10 cellular contexts compared by ENCODE assay signal in the genomic region with DNA sequence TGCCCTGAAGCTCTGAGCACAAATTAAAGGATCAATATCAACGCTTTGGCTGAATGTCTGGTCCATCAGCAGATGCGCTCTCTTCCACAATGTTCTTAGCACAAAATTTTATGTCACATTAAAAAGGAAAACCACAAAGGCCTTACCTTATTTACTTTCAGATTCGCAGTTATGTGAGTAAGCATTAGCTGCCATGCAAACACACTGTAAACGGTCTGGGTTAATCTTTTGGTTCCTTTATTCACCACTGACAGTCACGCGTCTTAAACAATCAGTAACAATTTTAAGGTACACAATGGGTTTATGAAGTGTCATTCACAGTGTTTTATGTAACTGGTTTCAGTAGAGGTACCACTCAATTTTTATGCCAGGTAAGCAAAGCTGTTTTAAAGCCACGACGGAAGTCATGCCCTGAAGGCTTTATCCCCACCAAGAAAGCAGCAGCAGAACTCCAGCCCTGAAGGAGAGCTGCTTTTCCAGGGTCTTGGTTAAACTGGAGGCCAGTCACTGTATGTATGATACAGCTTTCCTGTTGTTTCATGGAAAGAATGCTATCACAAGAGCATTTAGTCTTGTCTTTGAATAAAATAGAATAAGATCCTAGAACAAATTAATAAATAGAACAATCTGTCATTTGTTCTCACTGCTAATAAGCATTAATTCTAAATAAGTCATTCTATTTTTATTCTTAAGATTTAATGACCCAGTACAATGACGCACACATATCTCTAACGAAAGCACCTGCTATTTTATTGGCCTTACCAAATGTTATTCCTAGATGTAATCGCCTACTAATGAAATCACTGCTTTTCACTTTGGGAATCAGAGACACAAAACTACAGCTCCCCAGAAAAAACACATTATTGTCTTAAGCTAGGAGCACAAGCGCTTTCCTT.
DNase-seq lines count a peak whose midpoint lies in the region; ATAC-seq and TF ChIP-seq lines count a peak whose summit lies in the region.
"Had no signal": no experiment of that assay in that cellular context is flagged by ENCODE, and none has a peak within 500 bp of the region (broad histone marks: within the 10 kb centered on the region; RNA-seq: fewer than 3 reads in every experiment).

No MANE protein-coding gene starts in this region.

- no peaks in the 10 kb centered on the region for H3K9me3 ChIP-seq in mucosa of descending colon
- no peaks in the 10 kb centered on the region for H3K9me3 ChIP-seq in SK-N-SH

- no peaks in the 10 kb centered on the region for H3K9me2 ChIP-seq in SK-N-SH

- no peak for TF ChIP-seq RAD21 in SK-N-SH (IDR thresholded peaks at IDR 0.05; ENCODE audit: low read length)

- H3K9ac ChIP-seq in SK-N-SH: no peak overlapping the region
- H3K9ac ChIP-seq: neural progenitor cell had no signal

- no peak for TF ChIP-seq EP300 in SK-N-SH (IDR thresholded peaks at IDR 0.05; ENCODE audit: borderline replicate concordance in 1 of 2, low read depth in 1 of 2, low read length in 1 of 2)

- TF ChIP-seq CTCF in mucosa of descending colon (IDR thresholded peaks at IDR 0.05) (no peak), SK-N-SH (IDR thresholded peaks at IDR 0.05) (no peak)

- CTCF ChIA-PET in SK-N-SH (lab: Yijun Ruan, JAX): interaction anchor here (1.1 kb wide), 1 partner anchor 12 kb away, joined by 4 read pairs; no protein-coding TSS in a partner anchor

- no peaks in the 10 kb centered on the region for H3K36me3 ChIP-seq in mucosa of descending colon (ENCODE audit: low read depth)
- H3K36me3 ChIP-seq in SK-N-SH (replicated peaks in 1 of 2; ENCODE audit: control insufficient read depth in 1 of 2, insufficient read depth in 2 of 2, low read length in 1 of 2): peaks cover 0 to 7% of the 10 kb centered on the region in 2 experiments
- H3K36me3 ChIP-seq: neural progenitor cell had no signal

- DNase-seq in NCI-H1105 treated with DMSO at 0.1 percent for 48 hours (lab: John Stamatoyannopoulos, UW): peak; percentile 13
- no peak for DNase-seq in NCI-H1105 (lab: John Stamatoyannopoulos, UW)
- peak; percentile 46 for DNase-seq in NCI-H526 treated with DMSO at 0.1 percent for 48 hours (lab: John Stamatoyannopoulos, UW)
- no peak for DNase-seq in mucosa of descending colon
- DNase-seq in SIG-M5 (lab: John Stamatoyannopoulos, UW): no peak
- no peak for DNase-seq in SK-N-SH
- DNase-seq in activated T-cell treated with anti-CD3 and anti-CD28 coated beads, Interleukin-2, amount 50 U/mL, for 1 hour: no peak

- H3K4me1 ChIP-seq in mucosa of descending colon (ENCODE audit: low read depth) (peaks cover 3% of the 10 kb centered on the region), SK-N-SH (ENCODE audit: control insufficient read depth in 1 of 2, insufficient read depth in 2 of 2, low read depth in 1 of 2, low read length in 1 of 2) (no peaks in the 10 kb centered on the region; a peak in 2 of 4 replicates)

- H3K4me2 ChIP-seq in SK-N-SH: no peak overlapping the region
- H3K4me2 ChIP-seq: neural progenitor cell had no signal

- H2AFZ ChIP-seq in SK-N-SH (ENCODE audit: low read depth): no peak overlapping the region
- H2AFZ ChIP-seq: neural progenitor cell had no signal

- H3K4me3 ChIP-seq in mucosa of descending colon: no peak overlapping the region
- H3K4me3 ChIP-seq in SK-N-SH (ENCODE audit: low read depth in 2 of 2, low read length in 1 of 2): no peak overlapping the region
- H3K4me3 ChIP-seq: neural progenitor cell had no signal

- H3K79me2 ChIP-seq in SK-N-SH (ENCODE audit: insufficient read depth): no peaks in the 10 kb centered on the region

- POLR2A ChIA-PET in SK-N-SH (lab: Yijun Ruan, JAX): no interaction called here

- intact Hi-C loops in mucosa of descending colon (cut with DNase I, micrococcal nuclease): no loop called here

- H3K27me3 ChIP-seq in SK-N-SH (ENCODE audit: insufficient read depth): no peaks in the 10 kb centered on the region
- H3K27me3 ChIP-seq: neural progenitor cell had no signal

- H3K27ac ChIP-seq in SK-N-SH (ENCODE audit: low read depth in 2 of 2, low read length in 1 of 2): peak overlapping the region in 1 of 2 experiments; percentile 9; a peak in 1 of 4 replicates
- H3K27ac ChIP-seq: 22Rv1, neural progenitor cell had no signal

- no peaks in the 10 kb centered on the region for H3F3A ChIP-seq in SK-N-SH (replicated peaks; ENCODE audit: insufficient read depth)

- WGBS in SK-N-SH (ENCODE audit: low lambda C conversion rate): 85% methylated on average over 12 of the region's 12 CpGs

- no peaks in the 10 kb centered on the region for H4K20me1 ChIP-seq in SK-N-SH (ENCODE audit: insufficient read depth)

- peak; percentile 66 for ATAC-seq in HG03135 (IDR thresholded peaks at IDR 0.05; ENCODE audit: unreplicated experiment)
- ATAC-seq in mucosa of descending colon: peak; percentile 62

TF ChIP-seq in SK-N-SH, 30 proteins besides CTCF, POLR2A, EP300 and RAD21 (continues in another document):
- TF ChIP-seq, protein P1, sequence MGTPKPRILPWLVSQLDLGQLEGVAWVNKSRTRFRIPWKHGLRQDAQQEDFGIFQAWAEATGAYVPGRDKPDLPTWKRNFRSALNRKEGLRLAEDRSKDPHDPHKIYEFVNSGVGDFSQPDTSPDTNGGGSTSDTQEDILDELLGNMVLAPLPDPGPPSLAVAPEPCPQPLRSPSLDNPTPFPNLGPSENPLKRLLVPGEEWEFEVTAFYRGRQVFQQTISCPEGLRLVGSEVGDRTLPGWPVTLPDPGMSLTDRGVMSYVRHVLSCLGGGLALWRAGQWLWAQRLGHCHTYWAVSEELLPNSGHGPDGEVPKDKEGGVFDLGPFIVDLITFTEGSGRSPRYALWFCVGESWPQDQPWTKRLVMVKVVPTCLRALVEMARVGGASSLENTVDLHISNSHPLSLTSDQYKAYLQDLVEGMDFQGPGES (IDR thresholded peaks at IDR 0.05; ENCODE audit: low read depth, low read length): no peak
- TF ChIP-seq SMC3 (IDR thresholded peaks at IDR 0.05; ENCODE audit: low read depth, low read length) (no peak), ELF1 (IDR thresholded peaks at IDR 0.05) (no peak), EZH2phosphoT487 (IDR thresholded peaks at IDR 0.05; ENCODE audit: borderline replicate concordance, low read depth) (no peak), FOXM1 (IDR thresholded peaks at IDR 0.05; ENCODE audit: low read depth) (no peak), YY1 (IDR thresholded peaks at IDR 0.05; ENCODE audit: low read depth) (no peak), TAF1 (IDR thresholded peaks at IDR 0.05; ENCODE audit: borderline replicate concordance, low read depth, low read length) (no peak), RXRA (IDR thresholded peaks at IDR 0.05; ENCODE audit: borderline replicate concordance, low read depth) (no peak), TEAD4 (IDR thresholded peaks at IDR 0.05; ENCODE audit: borderline replicate concordance, insufficient read depth) (no peak), FOXJ3 (CRISPR knock-in tag; IDR thresholded peaks at IDR 0.05) (no peak), GABPA (IDR thresholded peaks at IDR 0.05; ENCODE audit: low read depth) (no peak)
- TF ChIP-seq, protein P2, sequence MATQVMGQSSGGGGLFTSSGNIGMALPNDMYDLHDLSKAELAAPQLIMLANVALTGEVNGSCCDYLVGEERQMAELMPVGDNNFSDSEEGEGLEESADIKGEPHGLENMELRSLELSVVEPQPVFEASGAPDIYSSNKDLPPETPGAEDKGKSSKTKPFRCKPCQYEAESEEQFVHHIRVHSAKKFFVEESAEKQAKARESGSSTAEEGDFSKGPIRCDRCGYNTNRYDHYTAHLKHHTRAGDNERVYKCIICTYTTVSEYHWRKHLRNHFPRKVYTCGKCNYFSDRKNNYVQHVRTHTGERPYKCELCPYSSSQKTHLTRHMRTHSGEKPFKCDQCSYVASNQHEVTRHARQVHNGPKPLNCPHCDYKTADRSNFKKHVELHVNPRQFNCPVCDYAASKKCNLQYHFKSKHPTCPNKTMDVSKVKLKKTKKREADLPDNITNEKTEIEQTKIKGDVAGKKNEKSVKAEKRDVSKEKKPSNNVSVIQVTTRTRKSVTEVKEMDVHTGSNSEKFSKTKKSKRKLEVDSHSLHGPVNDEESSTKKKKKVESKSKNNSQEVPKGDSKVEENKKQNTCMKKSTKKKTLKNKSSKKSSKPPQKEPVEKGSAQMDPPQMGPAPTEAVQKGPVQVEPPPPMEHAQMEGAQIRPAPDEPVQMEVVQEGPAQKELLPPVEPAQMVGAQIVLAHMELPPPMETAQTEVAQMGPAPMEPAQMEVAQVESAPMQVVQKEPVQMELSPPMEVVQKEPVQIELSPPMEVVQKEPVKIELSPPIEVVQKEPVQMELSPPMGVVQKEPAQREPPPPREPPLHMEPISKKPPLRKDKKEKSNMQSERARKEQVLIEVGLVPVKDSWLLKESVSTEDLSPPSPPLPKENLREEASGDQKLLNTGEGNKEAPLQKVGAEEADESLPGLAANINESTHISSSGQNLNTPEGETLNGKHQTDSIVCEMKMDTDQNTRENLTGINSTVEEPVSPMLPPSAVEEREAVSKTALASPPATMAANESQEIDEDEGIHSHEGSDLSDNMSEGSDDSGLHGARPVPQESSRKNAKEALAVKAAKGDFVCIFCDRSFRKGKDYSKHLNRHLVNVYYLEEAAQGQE (IDR thresholded peaks at IDR 0.05; ENCODE audit: low read depth, low read length): no peak
- TF ChIP-seq, protein P3, sequence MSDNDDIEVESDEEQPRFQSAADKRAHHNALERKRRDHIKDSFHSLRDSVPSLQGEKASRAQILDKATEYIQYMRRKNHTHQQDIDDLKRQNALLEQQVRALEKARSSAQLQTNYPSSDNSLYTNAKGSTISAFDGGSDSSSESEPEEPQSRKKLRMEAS (IDR thresholded peaks at IDR 0.05; ENCODE audit: low read depth): no peak
- TF ChIP-seq, protein P4, sequence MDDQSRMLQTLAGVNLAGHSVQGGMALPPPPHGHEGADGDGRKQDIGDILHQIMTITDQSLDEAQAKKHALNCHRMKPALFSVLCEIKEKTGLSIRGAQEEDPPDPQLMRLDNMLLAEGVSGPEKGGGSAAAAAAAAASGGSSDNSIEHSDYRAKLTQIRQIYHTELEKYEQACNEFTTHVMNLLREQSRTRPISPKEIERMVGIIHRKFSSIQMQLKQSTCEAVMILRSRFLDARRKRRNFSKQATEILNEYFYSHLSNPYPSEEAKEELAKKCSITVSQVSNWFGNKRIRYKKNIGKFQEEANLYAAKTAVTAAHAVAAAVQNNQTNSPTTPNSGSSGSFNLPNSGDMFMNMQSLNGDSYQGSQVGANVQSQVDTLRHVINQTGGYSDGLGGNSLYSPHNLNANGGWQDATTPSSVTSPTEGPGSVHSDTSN (IDR thresholded peaks at IDR 0.05): no peak

Comparison
In these comparisons a context has a peak if more than half of its experiments do, and no peak if none do; other contexts are left out.
1. DNase-seq: peak in NCI-H1105 treated with DMSO at 0.1 percent for 48 hours (single experiment) and NCI-H526 treated with DMSO at 0.1 percent for 48 hours (single experiment); none in NCI-H1105 (single experiment), mucosa of descending colon (0 of 3), SIG-M5 (single experiment), SK-N-SH (single experiment) and activated T-cell treated with anti-CD3 and anti-CD28 coated beads, Interleukin-2, amount 50 U/mL, for 1 hour (single experiment).